In the genomic region with DNA sequence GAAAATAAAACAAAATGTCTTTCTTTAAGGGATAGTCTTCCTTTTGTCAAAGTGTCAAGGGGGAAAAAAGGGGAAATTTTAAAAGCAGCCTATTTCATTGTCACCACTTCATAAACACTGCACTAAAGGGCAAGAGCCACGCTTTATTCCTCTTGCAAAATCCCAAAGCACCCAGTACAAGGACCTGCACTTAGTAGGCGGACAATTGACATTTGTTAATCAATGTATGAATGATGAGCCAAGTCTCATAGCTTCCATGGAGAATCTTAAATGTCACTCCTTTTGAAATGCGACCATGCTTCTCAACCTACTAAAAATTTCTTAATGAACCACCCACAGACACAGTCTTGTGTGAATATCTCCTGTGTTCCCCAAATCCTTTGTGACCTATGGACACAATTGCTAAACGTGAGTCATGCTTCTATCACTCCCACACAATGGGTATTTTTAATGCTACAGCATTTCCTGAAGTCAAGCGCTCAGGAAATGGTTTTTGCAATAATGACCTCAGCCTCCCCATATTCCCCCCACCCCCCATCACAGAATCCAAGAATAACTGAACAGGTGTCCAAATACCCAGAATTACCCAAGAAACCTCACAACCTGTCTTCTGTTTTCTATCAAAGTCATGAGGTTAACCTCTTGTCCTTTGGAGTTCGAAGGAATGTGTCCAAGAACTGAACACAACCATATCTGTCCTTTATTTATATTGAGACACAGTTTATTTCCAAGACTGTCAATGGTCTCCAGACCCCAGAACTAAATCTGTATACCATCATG, we compare ENCODE assay signal across 1 cellular context.
TF ChIP-seq lines count a peak whose summit lies in the region.

No MANE protein-coding gene starts in this region.

TF ChIP-seq in K562, 482 proteins besides CTCF, POLR2A, EP300 and RAD21 (continued from another document and continues in another):
- TF ChIP-seq ZNF121 (CRISPR knock-in tag; conservative IDR thresholded peaks at IDR 0.05) (no peak), RBBP5 (IDR thresholded peaks at IDR 0.05; ENCODE audit: borderline replicate concordance, insufficient read depth, low read length, poor library complexity, severe bottlenecking) (no peak), NR2C1 (IDR thresholded peaks at IDR 0.05) (no peak), NR2C1 (tag; IDR thresholded peaks at IDR 0.05) (peak; percentile 13; the same call in 1 of the 2 replicates), ZNF57 (CRISPR knock-in tag; IDR thresholded peaks at IDR 0.05) (no peak), ARID2 (IDR thresholded peaks at IDR 0.05) (no peak), TEAD2 (tag; IDR thresholded peaks at IDR 0.05) (no peak), EP400 (IDR thresholded peaks at IDR 0.05) (no peak), ZFP30 (CRISPR knock-in tag; IDR thresholded peaks at IDR 0.05; ENCODE audit: borderline replicate concordance) (no peak), BACH1 (tag; IDR thresholded peaks at IDR 0.05) (no peak), TRIM28 (IDR thresholded peaks at IDR 0.05) (no peak), KLF16 (IDR thresholded peaks at IDR 0.05) (0 out of 2 replicates have a peak, but pooled peaks have one; percentile 10), CBX8 (IDR thresholded peaks at IDR 0.05; ENCODE audit: borderline replicate concordance, extremely low read depth, low read depth, low read length, poor library complexity, severe bottlenecking) (no peak), SMARCE1 (IDR thresholded peaks at IDR 0.05) (peak; percentile 58; the same call in 1 of the 2 replicates), KHSRP (IDR thresholded peaks at IDR 0.05) (no peak), PTBP1 (IDR thresholded peaks at IDR 0.05; ENCODE audit: low read depth, low read length) (no peak), RBM39 (optimal IDR thresholded peaks at IDR 0.05; ENCODE audit: low read depth, low read length) (no peak), MAFK (IDR thresholded peaks at IDR 0.05; ENCODE audit: low read length) (no peak), ZNF140 (CRISPR knock-in tag; IDR thresholded peaks at IDR 0.05) (no peak), FIP1L1 (IDR thresholded peaks at IDR 0.05; ENCODE audit: low read depth, low read length, poor library complexity, severe bottlenecking) (no peak), EGR1 (conservative IDR thresholded peaks at IDR 0.05) (peak; percentile 66), ZNF318 (IDR thresholded peaks at IDR 0.05; ENCODE audit: borderline replicate concordance in 1 of 2, low read depth in 1 of 2) (no peak), POLR3G (IDR thresholded peaks at IDR 0.05; ENCODE audit: extremely low read depth, insufficient read length, insufficient replicate concordance) (no peak), JUNB (CRISPR knock-in tag; conservative IDR thresholded peaks at IDR 0.05) (peak; percentile 46; the same call in 1 of the 2 replicates), ZNF395 (CRISPR knock-in tag; IDR thresholded peaks at IDR 0.05) (no peak), GABPA (tag; conservative IDR thresholded peaks at IDR 0.05; ENCODE audit: low read depth) (0 out of 2 replicates have a peak, but pooled peaks have one; percentile 29), DPF2 (IDR thresholded peaks at IDR 0.05) (peak; percentile 74), NEUROD1 (IDR thresholded peaks at IDR 0.05; ENCODE audit: borderline replicate concordance, low read depth, low read length, partially characterized antibody) (peak; percentile 41), CREBBP (IDR thresholded peaks at IDR 0.05; ENCODE audit: low read depth, low read length) (no peak), PRMT5 (CRISPR knock-in tag; IDR thresholded peaks at IDR 0.05) (no peak), ZFPM2 (CRISPR knock-in tag; IDR thresholded peaks at IDR 0.05) (no peak), CREB1 (IDR thresholded peaks at IDR 0.05) (no peak), CREB1 (CRISPR knock-in tag; IDR thresholded peaks at IDR 0.05) (no peak), ZNF311 (CRISPR knock-in tag; IDR thresholded peaks at IDR 0.05) (no peak)
- TF ChIP-seq, protein P1, sequence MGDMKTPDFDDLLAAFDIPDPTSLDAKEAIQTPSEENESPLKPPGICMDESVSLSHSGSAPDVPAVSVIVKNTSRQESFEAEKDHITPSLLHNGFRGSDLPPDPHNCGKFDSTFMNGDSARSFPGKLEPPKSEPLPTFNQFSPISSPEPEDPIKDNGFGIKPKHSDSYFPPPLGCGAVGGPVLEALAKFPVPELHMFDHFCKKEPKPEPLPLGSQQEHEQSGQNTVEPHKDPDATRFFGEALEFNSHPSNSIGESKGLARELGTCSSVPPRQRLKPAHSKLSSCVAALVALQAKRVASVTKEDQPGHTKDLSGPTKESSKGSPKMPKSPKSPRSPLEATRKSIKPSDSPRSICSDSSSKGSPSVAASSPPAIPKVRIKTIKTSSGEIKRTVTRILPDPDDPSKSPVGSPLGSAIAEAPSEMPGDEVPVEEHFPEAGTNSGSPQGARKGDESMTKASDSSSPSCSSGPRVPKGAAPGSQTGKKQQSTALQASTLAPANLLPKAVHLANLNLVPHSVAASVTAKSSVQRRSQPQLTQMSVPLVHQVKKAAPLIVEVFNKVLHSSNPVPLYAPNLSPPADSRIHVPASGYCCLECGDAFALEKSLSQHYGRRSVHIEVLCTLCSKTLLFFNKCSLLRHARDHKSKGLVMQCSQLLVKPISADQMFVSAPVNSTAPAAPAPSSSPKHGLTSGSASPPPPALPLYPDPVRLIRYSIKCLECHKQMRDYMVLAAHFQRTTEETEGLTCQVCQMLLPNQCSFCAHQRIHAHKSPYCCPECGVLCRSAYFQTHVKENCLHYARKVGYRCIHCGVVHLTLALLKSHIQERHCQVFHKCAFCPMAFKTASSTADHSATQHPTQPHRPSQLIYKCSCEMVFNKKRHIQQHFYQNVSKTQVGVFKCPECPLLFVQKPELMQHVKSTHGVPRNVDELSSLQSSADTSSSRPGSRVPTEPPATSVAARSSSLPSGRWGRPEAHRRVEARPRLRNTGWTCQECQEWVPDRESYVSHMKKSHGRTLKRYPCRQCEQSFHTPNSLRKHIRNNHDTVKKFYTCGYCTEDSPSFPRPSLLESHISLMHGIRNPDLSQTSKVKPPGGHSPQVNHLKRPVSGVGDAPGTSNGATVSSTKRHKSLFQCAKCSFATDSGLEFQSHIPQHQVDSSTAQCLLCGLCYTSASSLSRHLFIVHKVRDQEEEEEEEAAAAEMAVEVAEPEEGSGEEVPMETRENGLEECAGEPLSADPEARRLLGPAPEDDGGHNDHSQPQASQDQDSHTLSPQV (IDR thresholded peaks at IDR 0.05) = no peak
- TF ChIP-seq, protein P2, sequence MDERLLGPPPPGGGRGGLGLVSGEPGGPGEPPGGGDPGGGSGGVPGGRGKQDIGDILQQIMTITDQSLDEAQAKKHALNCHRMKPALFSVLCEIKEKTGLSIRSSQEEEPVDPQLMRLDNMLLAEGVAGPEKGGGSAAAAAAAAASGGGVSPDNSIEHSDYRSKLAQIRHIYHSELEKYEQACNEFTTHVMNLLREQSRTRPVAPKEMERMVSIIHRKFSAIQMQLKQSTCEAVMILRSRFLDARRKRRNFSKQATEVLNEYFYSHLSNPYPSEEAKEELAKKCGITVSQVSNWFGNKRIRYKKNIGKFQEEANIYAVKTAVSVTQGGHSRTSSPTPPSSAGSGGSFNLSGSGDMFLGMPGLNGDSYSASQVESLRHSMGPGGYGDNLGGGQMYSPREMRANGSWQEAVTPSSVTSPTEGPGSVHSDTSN (CRISPR knock-in tag; IDR thresholded peaks at IDR 0.05; ENCODE audit: low read depth) = no peak
- TF ChIP-seq, protein P2 (tag; conservative IDR thresholded peaks at IDR 0.05; ENCODE audit: low read depth) = no peak
- TF ChIP-seq, protein P3, sequence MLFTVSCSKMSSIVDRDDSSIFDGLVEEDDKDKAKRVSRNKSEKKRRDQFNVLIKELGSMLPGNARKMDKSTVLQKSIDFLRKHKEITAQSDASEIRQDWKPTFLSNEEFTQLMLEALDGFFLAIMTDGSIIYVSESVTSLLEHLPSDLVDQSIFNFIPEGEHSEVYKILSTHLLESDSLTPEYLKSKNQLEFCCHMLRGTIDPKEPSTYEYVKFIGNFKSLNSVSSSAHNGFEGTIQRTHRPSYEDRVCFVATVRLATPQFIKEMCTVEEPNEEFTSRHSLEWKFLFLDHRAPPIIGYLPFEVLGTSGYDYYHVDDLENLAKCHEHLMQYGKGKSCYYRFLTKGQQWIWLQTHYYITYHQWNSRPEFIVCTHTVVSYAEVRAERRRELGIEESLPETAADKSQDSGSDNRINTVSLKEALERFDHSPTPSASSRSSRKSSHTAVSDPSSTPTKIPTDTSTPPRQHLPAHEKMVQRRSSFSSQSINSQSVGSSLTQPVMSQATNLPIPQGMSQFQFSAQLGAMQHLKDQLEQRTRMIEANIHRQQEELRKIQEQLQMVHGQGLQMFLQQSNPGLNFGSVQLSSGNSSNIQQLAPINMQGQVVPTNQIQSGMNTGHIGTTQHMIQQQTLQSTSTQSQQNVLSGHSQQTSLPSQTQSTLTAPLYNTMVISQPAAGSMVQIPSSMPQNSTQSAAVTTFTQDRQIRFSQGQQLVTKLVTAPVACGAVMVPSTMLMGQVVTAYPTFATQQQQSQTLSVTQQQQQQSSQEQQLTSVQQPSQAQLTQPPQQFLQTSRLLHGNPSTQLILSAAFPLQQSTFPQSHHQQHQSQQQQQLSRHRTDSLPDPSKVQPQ (CRISPR knock-in tag; IDR thresholded peaks at IDR 0.05; ENCODE audit: borderline replicate concordance) = no peak
